ENCODE assay signal across 11 cellular contexts in genomic region chr6:15061908-15062307, GRCh38.
"Had no signal": no experiment of that assay in that cellular context is flagged by ENCODE, and none has a peak within 500 bp of the region (broad histone marks: within the 10 kb centered on the region; RNA-seq: fewer than 3 reads in every experiment).

No MANE protein-coding gene starts in this region.

- H3K9ac ChIP-seq: neural progenitor cell had no signal

- H3K4me1 ChIP-seq: upper lobe of left lung had no signal

- FAIRE-seq: TTC549 had no signal

- H3K27me3 ChIP-seq: neural progenitor cell, right atrium auricular region, upper lobe of left lung had no signal

- H3K27ac ChIP-seq: neural progenitor cell, upper lobe of left lung had no signal

- H3K9me3 ChIP-seq: right atrium auricular region, upper lobe of left lung had no signal

- H2AFZ ChIP-seq: neural progenitor cell had no signal

- H3K4me2 ChIP-seq: neural progenitor cell had no signal

- DNase-seq: activated effector memory CD4-positive, alpha-beta T cell treated with anti-CD3 and anti-CD28 coated beads, Interleukin-2, amount 50 U/mL, for 16 hours; activated T-cell treated with anti-CD3 and anti-CD28 coated beads, Interleukin-2, amount 50 U/mL, for 1 hour; endodermal cell; immature natural killer cell; stimulated activated naive CD4-positive, alpha-beta T cell; T-helper 17 cell had no signal

- H3K36me3 ChIP-seq: neural progenitor cell, right atrium auricular region, upper lobe of left lung had no signal

- H3K4me3 ChIP-seq: neural progenitor cell, right atrium auricular region, upper lobe of left lung had no signal

- ATAC-seq: activated naive CD4-positive, alpha-beta T cell treated with anti-CD3 and anti-CD28 coated beads, Interleukin-2, amount 50 U/mL, for 72 hours; T-helper 17 cell had no signal
